19 cellular contexts compared by ENCODE assay signal in genomic region chr20:8376940-8377339, GRCh38.
DNase-seq lines count a peak whose midpoint lies in the region; ATAC-seq and TF ChIP-seq lines count a peak whose summit lies in the region.
"Had no signal": no experiment of that assay in that cellular context is flagged by ENCODE, and none has a peak within 500 bp of the region (broad histone marks: within the 10 kb centered on the region; RNA-seq: fewer than 3 reads in every experiment).

No MANE protein-coding gene starts in this region.

- no peaks in the 10 kb centered on the region for H3K9me3 ChIP-seq in mesenchymal stem cell (ENCODE audit: control insufficient read depth, low read length)
- H3K9me3 ChIP-seq: A549, Caco-2 had no signal

- peaks cover 1% of the 10 kb centered on the region for H3K4me1 ChIP-seq in mesenchymal stem cell (ENCODE audit: control insufficient read depth, insufficient read depth, low read depth, low read length)
- H3K4me1 ChIP-seq: A549, Caco-2 had no signal

- no peak overlapping the region for H3K4me3 Mint-ChIP-seq in osteocyte (ENCODE audit: unreplicated experiment)
- H3K4me3 Mint-ChIP-seq: B cell; CD4-positive, alpha-beta T cell; CD8-positive, alpha-beta T cell had no signal

- H2AK5ac ChIP-seq in mesenchymal stem cell (ENCODE audit: low read length, severe bottlenecking), result peak overlapping the region; percentile 47

- H2BK5ac ChIP-seq in mesenchymal stem cell (ENCODE audit: low read depth, low read length, poor library complexity, severe bottlenecking), result no peak overlapping the region

- no peak overlapping the region for H3K4ac ChIP-seq in mesenchymal stem cell (ENCODE audit: low read depth in 1 of 2, low read length in 2 of 2)

- H3K27ac Mint-ChIP-seq in osteocyte (ENCODE audit: unreplicated experiment), result peak overlapping the region; percentile 77
- H3K27ac Mint-ChIP-seq: B cell; CD4-positive, alpha-beta T cell; CD8-positive, alpha-beta T cell had no signal

- H2AFZ ChIP-seq in mesenchymal stem cell (ENCODE audit: low read depth, low read length), result no peak overlapping the region

- no peak for ATAC-seq in HG02938 (IDR thresholded peaks at IDR 0.05; ENCODE audit: unreplicated experiment)
- no peak for ATAC-seq in HG03354 (IDR thresholded peaks at IDR 0.05; ENCODE audit: poor library complexity, severe bottlenecking, unreplicated experiment)
- ATAC-seq: A549; CD8-positive, alpha-beta T cell had no signal

- H4K8ac ChIP-seq in mesenchymal stem cell (ENCODE audit: low read length), result no peak overlapping the region

- H3K9me3 Mint-ChIP-seq in osteocyte (ENCODE audit: unreplicated experiment), result peaks cover 13% of the 10 kb centered on the region
- H3K9me3 Mint-ChIP-seq: CD4-positive, alpha-beta T cell; CD8-positive, alpha-beta T cell had no signal

- H3K27me3 Mint-ChIP-seq in osteocyte (ENCODE audit: unreplicated experiment), result no peaks in the 10 kb centered on the region
- H3K27me3 Mint-ChIP-seq: B cell; CD4-positive, alpha-beta T cell had no signal

- H3K27me3 ChIP-seq in mesenchymal stem cell (ENCODE audit: control insufficient read depth in 1 of 2, insufficient read depth in 1 of 2, low read length in 2 of 2), result no peaks in the 10 kb centered on the region
- H3K27me3 ChIP-seq: BLaER1 treated with 17β-estradiol and CSF1 and Interleukin-3, amounts not matched to agents 10 nM and 100 nM had no signal

- no peak overlapping the region for H2BK12ac ChIP-seq in mesenchymal stem cell (ENCODE audit: low read length in 2 of 2)

- H4K91ac ChIP-seq in mesenchymal stem cell (ENCODE audit: low read length), result no peak overlapping the region

- H3K27ac ChIP-seq in mesenchymal stem cell (ENCODE audit: low read length, poor library complexity, severe bottlenecking), result no peak overlapping the region
- H3K27ac ChIP-seq: 22Rv1; A549; BLaER1 treated with 17β-estradiol and CSF1 and Interleukin-3, amounts not matched to agents 10 nM and 100 nM; C4-2B had no signal

- H3K23ac ChIP-seq in mesenchymal stem cell (ENCODE audit: low read length in 2 of 2), result no peak overlapping the region

- H3K14ac ChIP-seq in mesenchymal stem cell (ENCODE audit: low read length in 2 of 2), result no peak overlapping the region

- H2BK120ac ChIP-seq in mesenchymal stem cell (ENCODE audit: low read depth, low read length), result no peak overlapping the region

- no peak for TF ChIP-seq CTCF in osteocyte (IDR thresholded peaks at IDR 0.05)

- peaks cover 8% of the 10 kb centered on the region for H3K36me3 Mint-ChIP-seq in osteocyte (ENCODE audit: unreplicated experiment)
- H3K36me3 Mint-ChIP-seq: CD8-positive, alpha-beta T cell had no signal

- H3K36me3 ChIP-seq in mesenchymal stem cell (ENCODE audit: control insufficient read depth in 1 of 2, insufficient read depth in 2 of 2, low read depth in 1 of 2, low read length in 2 of 2), result no peaks in the 10 kb centered on the region
- H3K36me3 ChIP-seq: BLaER1 treated with 17β-estradiol and CSF1 and Interleukin-3, amounts not matched to agents 10 nM and 100 nM had no signal

- 72% methylated on average over 3 of the region's 3 CpGs for WGBS in mesenchymal stem cell

- no peak overlapping the region for H3K4me3 ChIP-seq in mesenchymal stem cell (ENCODE audit: insufficient read depth in 1 of 2, low read depth in 1 of 2, low read length in 2 of 2)
- H3K4me3 ChIP-seq: A549; BLaER1 treated with 17β-estradiol and CSF1 and Interleukin-3, amounts not matched to agents 10 nM and 100 nM had no signal

- peaks cover 39% of the 10 kb centered on the region for H3K4me1 Mint-ChIP-seq in osteocyte (ENCODE audit: unreplicated experiment)
- H3K4me1 Mint-ChIP-seq: B cell had no signal

- H3K9ac ChIP-seq in mesenchymal stem cell (ENCODE audit: low read length), result no peak overlapping the region
- H3K9ac ChIP-seq: BLaER1 treated with 17β-estradiol and CSF1 and Interleukin-3, amounts not matched to agents 10 nM and 100 nM had no signal

- peak; percentile 14 for DNase-seq in NCI-H146 (lab: John Stamatoyannopoulos, UW)
- no peak for DNase-seq in NCI-H146 treated with DMSO at 0.1 percent for 48 hours (lab: John Stamatoyannopoulos, UW; ENCODE audit: unreplicated experiment)
- DNase-seq in mesenchymal stem cell, result no peak
- DNase-seq in osteocyte (ENCODE audit: extremely low spot score, unreplicated experiment), result no peak
- DNase-seq in cerebellar cortex (ENCODE audit: low spot score), result no peak
- DNase-seq: AML-193; Caco-2; Calu3; CD4-positive, alpha-beta T cell; CD8-positive, alpha-beta T cell; DMS79 treated with DMSO at 0.1 percent for 48 hours; GF-D8 had no signal

- no peak overlapping the region for H3K4me2 ChIP-seq in mesenchymal stem cell (ENCODE audit: low read length, poor library complexity, severe bottlenecking)
- H3K4me2 ChIP-seq: A549; BLaER1 treated with 17β-estradiol and CSF1 and Interleukin-3, amounts not matched to agents 10 nM and 100 nM had no signal

- H2BK15ac ChIP-seq in mesenchymal stem cell (ENCODE audit: low read depth, poor library complexity, severe bottlenecking), result no peak overlapping the region

- no peak overlapping the region for H3K18ac ChIP-seq in mesenchymal stem cell (ENCODE audit: low read depth in 1 of 2, low read length in 2 of 2)

- H3K79me1 ChIP-seq in mesenchymal stem cell (replicated peaks; ENCODE audit: low read length, poor library complexity, severe bottlenecking), result no peaks in the 10 kb centered on the region
